ENCODE assay signal across 24 cellular contexts in the genomic region with DNA sequence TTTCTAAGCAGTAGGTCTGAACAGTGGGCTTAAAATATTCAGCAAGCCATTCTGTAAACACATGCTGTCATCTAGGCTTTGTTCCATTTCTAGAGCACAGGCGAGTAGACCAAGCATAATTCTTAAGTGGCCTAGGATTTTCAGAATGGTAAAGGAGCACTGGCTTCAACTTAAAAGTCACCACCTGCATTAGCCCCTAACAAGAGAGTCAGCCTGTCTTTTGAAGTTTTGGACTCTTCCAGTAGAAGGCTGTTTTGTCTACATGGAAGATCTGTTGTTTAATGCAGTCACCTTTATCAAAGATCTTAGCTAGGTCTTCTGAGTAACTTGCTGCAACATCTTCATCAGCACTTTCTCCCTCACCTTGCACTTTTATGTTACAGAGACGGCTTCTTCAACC.
"Had no signal": no experiment of that assay in that cellular context is flagged by ENCODE, and none has a peak within 500 bp of the region (broad histone marks: within the 10 kb centered on the region; RNA-seq: fewer than 3 reads in every experiment).

No MANE protein-coding gene starts in this region.

- H3K4me1 ChIP-seq: right atrium auricular region, vagina had no signal

- H3K27me3 ChIP-seq: heart left ventricle, right atrium auricular region, spleen, vagina had no signal

- H3K4me1 Mint-ChIP-seq: neural crest cell had no signal

- H3K27ac ChIP-seq: heart left ventricle, right atrium auricular region, spleen, vagina had no signal

- H3K9me3 ChIP-seq: heart left ventricle, right atrium auricular region, spleen, vagina had no signal

- ATAC-seq: esophagus mucosa, heart left ventricle, left colon had no signal

- H3K4me3 ChIP-seq: heart left ventricle, right atrium auricular region, spleen, vagina had no signal

- H3K27ac Mint-ChIP-seq: activated B cell treated with CpG ODN at 0.5 μM for 24 hours had no signal

- H3K27me3 Mint-ChIP-seq: activated B cell treated with CpG ODN at 0.5 μM for 24 hours, type B pancreatic cell had no signal

- DNase-seq: activated B cell treated with CpG ODN at 0.5 μM for 24 hours; activated CD4-positive, alpha-beta T cell treated with anti-CD3 and anti-CD28 coated beads, Interleukin-2, amount 50 U/mL, for 1 hour; activated CD8-positive, alpha-beta memory T cell treated with anti-CD3 and anti-CD28 coated beads, Interleukin-2, amount 50 U/mL, for 4 hours; activated naive CD4-positive, alpha-beta T cell; activated T-cell treated with anti-CD3 and anti-CD28 coated beads, Interleukin-2, amount 50 U/mL, for 48 hours; amygdala; central memory CD4-positive, alpha-beta T cell; foreskin fibroblast; heart left ventricle; hypothalamus; immature natural killer cell; kidney; left colon; mammary epithelial cell; nucleus accumbens; spleen; stimulated activated naive CD4-positive, alpha-beta T cell treated with Interleukin-2 at 50 U/mL for 16 hours; T-helper 1 cell had no signal

- H3K9me3 Mint-ChIP-seq: activated B cell treated with CpG ODN at 0.5 μM for 24 hours; immature natural killer cell; T-helper 2 cell treated with Interferon-gamma antibody and Interleukin-4, amounts not matched to agents 5 μg/mL and 100 μg/mL, for 36 hours had no signal

- H3K4me3 Mint-ChIP-seq: activated B cell treated with CpG ODN at 0.5 μM for 24 hours; immature natural killer cell; neural crest cell; T-helper 2 cell treated with Interferon-gamma antibody and Interleukin-4, amounts not matched to agents 5 μg/mL and 100 μg/mL, for 36 hours; type B pancreatic cell had no signal
